ENCODE assay signal across 9 cellular contexts in the genomic region with DNA sequence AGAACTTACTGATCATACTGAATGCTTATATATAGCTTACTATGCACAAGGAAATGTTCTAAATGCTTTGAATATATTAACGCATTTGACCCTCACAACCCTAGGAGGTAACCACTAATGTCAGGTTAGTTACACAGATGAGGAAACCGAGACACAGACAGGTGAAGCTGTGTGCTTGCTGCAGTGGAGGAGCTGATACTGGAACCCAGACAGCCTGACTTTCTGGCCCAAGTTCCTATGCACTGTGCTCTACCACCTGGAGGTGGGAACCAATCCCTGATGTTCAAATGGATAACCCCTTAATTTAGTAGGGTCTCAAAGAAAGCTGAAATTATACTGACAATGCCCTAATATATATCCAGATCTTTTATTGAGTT.
A peak's percentile ranks its signal among the peaks of the same experiment; 100 is the strongest.
DNase-seq lines count a peak whose midpoint lies in the region; ATAC-seq and TF ChIP-seq lines count a peak whose summit lies in the region.
"Had no signal": no experiment of that assay in that cellular context is flagged by ENCODE, and none has a peak within 500 bp of the region (broad histone marks: within the 10 kb centered on the region; RNA-seq: fewer than 3 reads in every experiment).

No MANE protein-coding gene starts in this region.

- ATAC-seq in GM19035 (IDR thresholded peaks at IDR 0.05; ENCODE audit: unreplicated experiment) (peak; percentile 17), GM21825 (IDR thresholded peaks at IDR 0.05; ENCODE audit: unreplicated experiment) (peak; percentile 26), HG03442 (IDR thresholded peaks at IDR 0.05; ENCODE audit: unreplicated experiment) (peak; percentile 19)

- peaks cover 14 to 36% (median 29%) of the 10 kb centered on the region in 4 donors for H3K36me3 ChIP-seq in stomach

- H3K27ac ChIP-seq in stomach: peak overlapping the region in 4 of 5 donors; percentile 74 to 95 (median 78)
- H3K27ac ChIP-seq: suprapubic skin had no signal

- no peak for TF ChIP-seq POLR2A in stomach (IDR thresholded peaks at IDR 0.05)

- intact Hi-C loops in stomach (cut with DNase I; ENCODE audit: low total_unique reads): no loop called here

- TF ChIP-seq CTCF in stomach (IDR thresholded peaks at IDR 0.05): no peak

- H3K9me3 ChIP-seq in stomach: no peaks in the 10 kb centered on the region
- H3K9me3 ChIP-seq: suprapubic skin had no signal

- TF ChIP-seq EP300 in stomach (IDR thresholded peaks at IDR 0.05): no peak

- H3K4me1 ChIP-seq in stomach: peaks cover 28 to 91% (median 59%) of the 10 kb centered on the region in 4 donors

- H3K4me3 ChIP-seq in stomach: no peak overlapping the region
- H3K4me3 ChIP-seq: suprapubic skin had no signal

- WGBS in stomach, 5 donors: 65 to 81% (median 73%) methylated on average over 2 of the region's 2 CpGs

- no peaks in the 10 kb centered on the region for H3K27me3 ChIP-seq in stomach
- H3K27me3 ChIP-seq: suprapubic skin had no signal

- DNase-seq in stomach: no peak
- no peak for DNase-seq in NCI-H2081 (lab: John Stamatoyannopoulos, UW)
- no peak for DNase-seq in germinal center (ENCODE audit: low spot score)
- no peak for DNase-seq in epidermal melanocyte (ENCODE audit: insufficient read length, low spot score)
- DNase-seq: NCI-H226 had no signal
